ENCODE assay signal across 10 cellular contexts in the genomic region with DNA sequence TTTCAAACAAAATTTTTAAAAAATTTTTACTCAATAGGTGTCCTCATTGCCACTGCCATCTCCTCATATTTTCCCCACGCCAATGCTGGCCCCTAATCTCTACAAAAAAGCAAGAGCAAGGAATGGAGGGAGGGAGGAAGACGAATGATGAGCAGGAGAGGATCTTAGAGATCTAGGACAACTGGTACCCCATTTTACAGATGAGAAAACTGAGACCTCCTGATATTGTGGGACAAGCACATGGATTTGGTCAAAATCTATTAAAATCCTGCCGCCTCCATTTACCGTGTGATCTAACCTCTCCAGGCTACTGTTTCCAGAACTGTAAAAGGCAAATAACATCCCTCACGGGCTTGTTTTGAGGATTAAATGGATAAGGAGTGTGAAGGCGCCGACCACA. TPM values are rescaled to one million over a fixed set of nuclear protein-coding genes. Genes with fewer than 3 reads are reported as not detected.
A peak's percentile ranks its signal among the peaks of the same experiment; 100 is the strongest.
DNase-seq lines count a peak whose midpoint lies in the region; ATAC-seq, FAIRE-seq and TF ChIP-seq lines count a peak whose summit lies in the region.
"Had no signal": no experiment of that assay in that cellular context is flagged by ENCODE, and none has a peak within 500 bp of the region (broad histone marks: within the 10 kb centered on the region; RNA-seq: fewer than 3 reads in every experiment).

No MANE protein-coding gene starts in this region.

- H4K8ac ChIP-seq in neuronal stem cell (ENCODE audit: low read depth, low read length): no peak overlapping the region

- no peak for TF ChIP-seq RAD21 in K562 (CRISPR knock-in tag; conservative IDR thresholded peaks at IDR 0.05 in 1 of 2, IDR thresholded peaks at IDR 0.05 in 1 of 2)

- DNase-seq in left ventricle myocardium inferior: no peak
- DNase-seq in left cardiac atrium: no peak
- no peak for DNase-seq in K562 (ENCODE audit: extremely low read depth in 1 of 4, low spot score in 3 of 4)
- DNase-seq in uterus: no peak
- DNase-seq in HCEC 1CT: no peak
- DNase-seq in neuronal stem cell (ENCODE audit: low spot score): no peak
- no peak for DNase-seq in LoVo (ENCODE audit: low spot score)
- DNase-seq: SHP77 had no signal

- POLR2A ChIA-PET in K562 (lab: Yijun Ruan, JAX): no interaction called here

- WGBS in K562 (ENCODE audit: insufficient coverage, low coverage, missing lambda C conversion rate): 0% methylated on average over 6 of the region's 7 CpGs
- no CpG with 5 or more reads among the region's 7 CpGs for whole genome bisulfite sequencing in neuronal stem cell (ENCODE audit: extremely low coverage in 2 of 2, insufficient read length in 2 of 2, insufficient replicate concordance in 1 of 2), 2 donors

- H2AFZ ChIP-seq in K562 (ENCODE audit: low read depth, low read length) (no peak overlapping the region), neuronal stem cell (ENCODE audit: low read length) (no peak overlapping the region)

- no peak overlapping the region for H2AK5ac ChIP-seq in neuronal stem cell (ENCODE audit: low read depth, low read length)

- H3K4ac ChIP-seq in neuronal stem cell (ENCODE audit: low read length): no peak overlapping the region

- H3K18ac ChIP-seq in neuronal stem cell (ENCODE audit: low read length): no peak overlapping the region

- no peak for TF ChIP-seq CTCF in left ventricle myocardium inferior (IDR thresholded peaks at IDR 0.05; ENCODE audit: borderline replicate concordance)
- TF ChIP-seq CTCF in K562 (IDR thresholded peaks at IDR 0.05 in 2 of 3, conservative IDR thresholded peaks at IDR 0.05 in 1 of 3; ENCODE audit: insufficient read depth in 2 of 3, low read depth in 1 of 3, low read length in 3 of 3): no peak
- no peak for TF ChIP-seq CTCF in uterus (IDR thresholded peaks at IDR 0.05)

- H4K20me1 ChIP-seq in K562 (replicated peaks; ENCODE audit: control insufficient read depth, insufficient read depth, low read length): no peaks in the 10 kb centered on the region

- H3K4me2 ChIP-seq in K562 (ENCODE audit: insufficient read depth, low read length) (no peak overlapping the region), neuronal stem cell (ENCODE audit: insufficient read depth, low read length, poor library complexity, severe bottlenecking) (no peak overlapping the region)

- peaks cover 4% of the 10 kb centered on the region for H3K36me3 ChIP-seq in left ventricle myocardium inferior
- no peaks in the 10 kb centered on the region for H3K36me3 ChIP-seq in K562 (ENCODE audit: control insufficient read depth, insufficient read depth, low read length)
- no peaks in the 10 kb centered on the region for H3K36me3 ChIP-seq in muscle layer of duodenum (ENCODE audit: control insufficient read depth in 1 of 2, insufficient read depth in 2 of 2, low read length in 2 of 2)
- no peaks in the 10 kb centered on the region for H3K36me3 ChIP-seq in uterus
- peaks cover 0 to 24% of the 10 kb centered on the region in 2 donors for H3K36me3 ChIP-seq in neuronal stem cell (replicated peaks in 1 of 2; ENCODE audit: control insufficient read depth in 2 of 2, insufficient read depth in 2 of 2, low read length in 2 of 2)

- no peak overlapping the region for H2BK12ac ChIP-seq in neuronal stem cell (ENCODE audit: low read length)

- TF ChIP-seq EP300 in K562 (IDR thresholded peaks at IDR 0.05; ENCODE audit: low read length): no peak

- H3K9ac ChIP-seq in K562 (ENCODE audit: insufficient read depth in 1 of 2, low read depth in 2 of 2, low read length in 2 of 2) (no peak overlapping the region), neuronal stem cell (ENCODE audit: low read depth, low read length, poor library complexity) (no peak overlapping the region)

- H3K9me1 ChIP-seq in K562 (ENCODE audit: control insufficient read depth, insufficient read depth, low read length): no peaks in the 10 kb centered on the region

- TF ChIP-seq POLR2A in K562 (conservative IDR thresholded peaks at IDR 0.05) (no peak), uterus (IDR thresholded peaks at IDR 0.05) (no peak)

- H2BK15ac ChIP-seq in neuronal stem cell (ENCODE audit: low read length): no peak overlapping the region

- H3K9me3 ChIP-seq in left ventricle myocardium inferior (replicated peaks) (no peaks in the 10 kb centered on the region), K562 (replicated peaks; ENCODE audit: control insufficient read depth, insufficient read depth, low read depth, low read length) (no peaks in the 10 kb centered on the region), muscle layer of duodenum (ENCODE audit: control insufficient read depth in 1 of 2, low read length in 2 of 2) (no peaks in the 10 kb centered on the region), uterus (no peaks in the 10 kb centered on the region), neuronal stem cell (replicated peaks in 1 of 2; ENCODE audit: control insufficient read depth in 2 of 2, insufficient read depth in 1 of 2, low read depth in 1 of 2, low read length in 2 of 2) (peaks cover 0 to 3% of the 10 kb centered on the region in 2 donors)

- H3K4me1 ChIP-seq in left ventricle myocardium inferior (peaks cover 92% of the 10 kb centered on the region), K562 (replicated peaks in 1 of 2; ENCODE audit: control insufficient read depth in 2 of 2, insufficient read depth in 2 of 2, low read length in 2 of 2) (peaks cover 0 to 11% of the 10 kb centered on the region in 2 experiments; a peak in 2 of 5 replicates), muscle layer of duodenum (ENCODE audit: control insufficient read depth in 1 of 2, insufficient read depth in 2 of 2, low read length in 2 of 2) (peaks cover 26 to 68% of the 10 kb centered on the region in 2 donors), uterus (peaks cover 4 to 8% of the 10 kb centered on the region in 2 donors), neuronal stem cell (ENCODE audit: control insufficient read depth in 2 of 2, insufficient read depth in 1 of 2, low read depth in 1 of 2, low read length in 2 of 2) (peaks cover 22 to 31% of the 10 kb centered on the region in 2 donors)

- H3K27ac ChIP-seq in left ventricle myocardium inferior (replicated peaks): peak overlapping the region; percentile 96
- H3K27ac ChIP-seq in K562 (ENCODE audit: extremely low read depth, low read depth, low read length): no peak overlapping the region
- peak overlapping the region; percentile 86 for H3K27ac ChIP-seq in muscle layer of duodenum (ENCODE audit: low read length)
- H3K27ac ChIP-seq in uterus: peak overlapping the region; percentile 96 to 99
- H3K27ac ChIP-seq in neuronal stem cell (replicated peaks; ENCODE audit: low read length): no peak overlapping the region

- H3K27me3 ChIP-seq in left ventricle myocardium inferior (ENCODE audit: low read depth): no peaks in the 10 kb centered on the region
- peaks cover 25 to 54% of the 10 kb centered on the region in 2 experiments for H3K27me3 ChIP-seq in K562 (ENCODE audit: control insufficient read depth in 2 of 2, insufficient read depth in 2 of 2, low read length in 2 of 2)
- no peaks in the 10 kb centered on the region for H3K27me3 ChIP-seq in muscle layer of duodenum (ENCODE audit: low read depth, low read length)
- H3K27me3 ChIP-seq in uterus: no peaks in the 10 kb centered on the region
- no peaks in the 10 kb centered on the region for H3K27me3 ChIP-seq in neuronal stem cell (ENCODE audit: control insufficient read depth in 3 of 3, insufficient read depth in 3 of 3, low read depth in 1 of 3, low read length in 3 of 3)

- no peak overlapping the region for H3K23ac ChIP-seq in neuronal stem cell (ENCODE audit: low read depth, low read length, poor library complexity)

- FAIRE-seq in K562 (lab: Jason Lieb, UNC): no peak
- FAIRE-seq: D721Med had no signal

- CTCF ChIA-PET in K562 (lab: Yijun Ruan, JAX; ENCODE audit: low intra/inter-chr PET ratio): no interaction called here

- H2BK5ac ChIP-seq in neuronal stem cell (ENCODE audit: low read length): no peak overlapping the region

- no TSS peak for BruUV-seq in K562 (replicated peaks; lab: Mats Ljungman, UMichigan)

- peak overlapping the region; percentile 90 for H3K4me3 ChIP-seq in left ventricle myocardium inferior
- H3K4me3 ChIP-seq in K562: no peak overlapping the region
- peak overlapping the region in 1 of 2 donors; percentile 90 for H3K4me3 ChIP-seq in muscle layer of duodenum (ENCODE audit: low read depth in 1 of 2, low read length in 2 of 2)
- H3K4me3 ChIP-seq in uterus: no peak overlapping the region
- no peak overlapping the region for H3K4me3 ChIP-seq in neuronal stem cell (ENCODE audit: low read length in 2 of 2)

- in situ Hi-C loops in K562 (cut with MboI): no loop called here

- H2BK120ac ChIP-seq in neuronal stem cell (ENCODE audit: low read depth, low read length): no peak overlapping the region

- ATAC-seq in left cardiac atrium: no peak
- ATAC-seq in K562: no peak

- no peak overlapping the region for H3K14ac ChIP-seq in neuronal stem cell (ENCODE audit: low read length)

- intact Hi-C loops in left ventricle myocardium inferior (cut with micrococcal nuclease) (loop anchor here (10.0 kb wide), 1 partner anchor 56 kb away; no protein-coding TSS in a partner anchor), left cardiac atrium (cut with DNase I) (loop anchor here (5.0 kb wide), 1 partner anchor 49 kb away; no protein-coding TSS in a partner anchor), K562 (cut with micrococcal nuclease) (no loop called here), uterus (cut with DNase I; ENCODE audit: low total_unique reads) (no loop called here)

- no peaks in the 10 kb centered on the region for H3K79me2 ChIP-seq in K562 (ENCODE audit: control insufficient read depth, insufficient read depth, low read length)

- no peak overlapping the region for H4K91ac ChIP-seq in neuronal stem cell (ENCODE audit: low read depth, low read length, poor library complexity)

- no peaks in the 10 kb centered on the region for H3K79me1 ChIP-seq in neuronal stem cell (ENCODE audit: low read depth, low read length)

RNA-seq across cellular contexts. Expression of gene HEG1, which starts 4.6 kb away (rescaled TPM):
- total RNA-seq in left ventricle myocardium inferior (105 TPM), left cardiac atrium (100 to 1,000 TPM; 120 to 149 TPM), K562 (2014; rRNA removed) (not detected in 2 replicates), K562 (2014; rRNA removed; fragmentation: Illumina TruSeq; extraction: Trizol) (not detected in 2 replicates), K562 (2015; rRNA removed; fragmentation: Illumina TruSeq; extraction: Trizol) (not detected in 2 replicates), K562 (2021) (0.24 and 0.25 TPM in 2 replicates), uterus (10 to 100 TPM; 64.8 to 97.0 (median 71.7) TPM)
- 0.07 and 0.37 TPM in 2 replicates for total RNA-seq in K562 (2011; cell fraction: chromatin; rRNA removed; ENCODE audit: low replicate concordance)
- total RNA-seq in K562 (2011; cell fraction: nucleolus; rRNA removed): 0.17 and 0.26 TPM in 2 replicates
- 0.07 and 0.08 TPM in 2 replicates for total RNA-seq in K562 (2011; cell fraction: nucleoplasm; rRNA removed)
- polyA plus RNA-seq in K562 (2011; rRNA removed) (not detected in 2 replicates), K562 (2014; fragmentation: Illumina TruSeq; extraction: Trizol) (not detected in 2 replicates), K562 (2014; fragmentation: Nextera tagmentation; extraction: Ambion mirVana) (not detected), K562 (2014; rRNA removed) (not detected in 2 replicates)
- 0.01 TPM in 1 of 2 replicates, not detected in the other for polyA plus RNA-seq in K562 (2011; cell fraction: cytosol; rRNA removed)
- 0.06 and 0.08 TPM in 2 replicates for polyA plus RNA-seq in K562 (2011; cell fraction: nucleus; rRNA removed)
- 0.01 and 0.06 TPM in 2 replicates for polyA plus RNA-seq in K562 (2012)
- 0.03 and 0.04 TPM in 2 replicates for polyA minus RNA-seq in K562 (2011; rRNA and poly(A)+ RNA removed)
- polyA minus RNA-seq in K562 (2011; cell fraction: cytosol; rRNA and poly(A)+ RNA removed): 0.19 TPM in 1 of 2 replicates, not detected in the other
- polyA minus RNA-seq in K562 (2011; cell fraction: nucleus; rRNA and poly(A)+ RNA removed): 0.11 TPM in 1 of 2 replicates, not detected in the other
- polyA plus RNA-seq in neuronal stem cell (2013, experiment 1 of 2): 10.1 TPM
- 9.8 TPM for polyA plus RNA-seq in neuronal stem cell (2013, experiment 2 of 2)

Comparison
In these comparisons a context has a peak if more than half of its experiments do, and no peak if none do; other contexts are left out.
1. H3K27ac ChIP-seq: peak in left ventricle myocardium inferior (single experiment), muscle layer of duodenum (single experiment) and uterus (2 of 2); none in K562 (single experiment) and neuronal stem cell (single experiment).
2. RNA of gene HEG1, which starts 4.6 kb away (total RNA-seq): 120 to 149 TPM in left cardiac atrium, 105 TPM in left ventricle myocardium inferior (single experiment) and 64.8 to 97.0 TPM in uterus; 0.07 to 0.37 TPM in K562; every median in the first group is over 10 times any median in the second.
3. intact Hi-C loops: an anchor here in left ventricle myocardium inferior (10.0 kb wide) and left cardiac atrium (5.0 kb wide); none called in K562 and uterus.